1 cellular context compared by ENCODE assay signal in genomic region chr13:112891477-112892401, GRCh38.
TF ChIP-seq lines count a peak whose summit lies in the region.

No MANE protein-coding gene starts in this region.

TF ChIP-seq in HepG2, 621 proteins besides CTCF, POLR2A, EP300 and RAD21 (continued from another document):
- 0 out of 2 replicates have a peak, but pooled peaks have one; percentile 30 for TF ChIP-seq ARID4A (CRISPR knock-in tag; IDR thresholded peaks at IDR 0.05; ENCODE audit: borderline replicate concordance)
- TF ChIP-seq HNRNPL (IDR thresholded peaks at IDR 0.05; ENCODE audit: low read depth, low read length) = 0 out of 2 replicates have a peak, but pooled peaks have one; percentile 41
- TF ChIP-seq ZNF512 (CRISPR knock-in tag; IDR thresholded peaks at IDR 0.05) = 0 out of 2 replicates have a peak, but pooled peaks have one; percentile 50
- TF ChIP-seq GABPB1 (CRISPR knock-in tag; IDR thresholded peaks at IDR 0.05) = 0 out of 2 replicates have a peak, but pooled peaks have one; percentile 14
- 0 out of 2 replicates have a peak, but pooled peaks have one; percentile 20 for TF ChIP-seq ZBTB34 (CRISPR knock-in tag; IDR thresholded peaks at IDR 0.05)
- TF ChIP-seq HNF1B (CRISPR knock-in tag; IDR thresholded peaks at IDR 0.05) = peak; percentile 17; the same call in 1 of the 2 replicates
- TF ChIP-seq MAX (IDR thresholded peaks at IDR 0.05) = peak; percentile 45; the same call in 1 of the 2 replicates
- TF ChIP-seq CREB1 (IDR thresholded peaks at IDR 0.05) = peak; percentile 19; the same call in 1 of the 2 replicates
- TF ChIP-seq CREB1 (CRISPR knock-in tag; IDR thresholded peaks at IDR 0.05) = no peak
- TF ChIP-seq CSRNP1 (CRISPR knock-in tag; IDR thresholded peaks at IDR 0.05) = peak; percentile 45; the same call in 1 of the 2 replicates
- no peak for TF ChIP-seq PITX1 (CRISPR knock-in tag; IDR thresholded peaks at IDR 0.05)
- TF ChIP-seq ZNF205 (CRISPR knock-in tag; IDR thresholded peaks at IDR 0.05) = no peak
- 0 out of 2 replicates have a peak, but pooled peaks have one; percentile 61 for TF ChIP-seq ZNF713 (CRISPR knock-in tag; IDR thresholded peaks at IDR 0.05)
- TF ChIP-seq EHMT2 (IDR thresholded peaks at IDR 0.05; ENCODE audit: borderline replicate concordance, low read depth, low read length) = no peak
- peak; percentile 46; the same call in 1 of the 2 replicates for TF ChIP-seq ZBTB33 (CRISPR knock-in tag; IDR thresholded peaks at IDR 0.05)
